8 cellular contexts compared by ENCODE assay signal in genomic region chr11:63639195-63639832, GRCh38. TPM values are rescaled to one million over a fixed set of nuclear protein-coding genes. Genes with fewer than 3 reads are reported as not detected.
A peak's percentile ranks its signal among the peaks of the same experiment; 100 is the strongest.
DNase-seq lines count a peak whose midpoint lies in the region; ATAC-seq and TF ChIP-seq lines count a peak whose summit lies in the region.

No MANE protein-coding gene starts in this region.

- no peaks in the 10 kb centered on the region for H3K27me3 ChIP-seq in CD4-positive, alpha-beta memory T cell (ENCODE audit: insufficient read depth, low read length)

- peak; percentile 33 for TF ChIP-seq CTCF in MCF 10A (IDR thresholded peaks at IDR 0.05; ENCODE audit: unreplicated experiment)

- H3K9me3 ChIP-seq in CD4-positive, alpha-beta memory T cell (ENCODE audit: control insufficient read depth in 1 of 2, low read length in 2 of 2), result no peaks in the 10 kb centered on the region

- peak in 3 of 5 donors; percentile 9 to 20 (median 11) for DNase-seq in CD4-positive, alpha-beta memory T cell
- DNase-seq in KG1 (lab: John Stamatoyannopoulos, UW), result peak; percentile 19
- no peak for DNase-seq in MCF 10A (ENCODE audit: unreplicated experiment)
- DNase-seq in midbrain (lab: John Stamatoyannopoulos, UW), result peak; percentile 13
- DNase-seq in NCI-H2029 treated with DMSO at 0.1 percent for 48 hours (lab: John Stamatoyannopoulos, UW), result no peak
- no peak for DNase-seq in head of caudate nucleus

- H3K4me1 Mint-ChIP-seq in CD4-positive, alpha-beta memory T cell, result peaks cover 10 to 24% (median 13%) of the 10 kb centered on the region in 4 donors
- peaks cover 6% of the 10 kb centered on the region for H3K4me1 Mint-ChIP-seq in MCF 10A (ENCODE audit: insufficient read depth, unreplicated experiment)

- BruUV-seq in MCF 10A (replicated peaks; lab: Mats Ljungman, UMichigan), result no TSS peak

- no peak overlapping the region for H3K27ac ChIP-seq in CD4-positive, alpha-beta memory T cell (ENCODE audit: low read depth, low read length)

- peaks cover 35 to 48% of the 10 kb centered on the region in 2 donors for H3K36me3 Mint-ChIP-seq in CD4-positive, alpha-beta memory T cell
- peaks cover 82% of the 10 kb centered on the region for H3K36me3 Mint-ChIP-seq in MCF 10A (ENCODE audit: insufficient read depth, unreplicated experiment)

- H3K27ac Mint-ChIP-seq in CD4-positive, alpha-beta memory T cell, result peak overlapping the region in 4 of 7 donors; percentile 14 to 91 (median 47)
- H3K27ac Mint-ChIP-seq in MCF 10A (ENCODE audit: low read depth, unreplicated experiment), result no peak overlapping the region

- intact Hi-C loops in CD4-positive, alpha-beta memory T cell (cut with micrococcal nuclease), result loop anchor here (1.0 to 5.0 kb wide), 2 partner anchors 99 to 102 kb away; partner anchors contain the start of gene PLAAT4
- intact Hi-C loops in MCF 10A (cut with micrococcal nuclease), result loop anchor here (1.0 to 10.0 kb wide), 2 partner anchors 99 to 305 kb away; no protein-coding TSS in a partner anchor
- intact Hi-C loops in head of caudate nucleus (cut with DNase I), result loop anchor here (5.0 kb wide), 2 partner anchors 147 to 162 kb away; partner anchors contain the start of gene PLAAT5

- H3K4me1 ChIP-seq in CD4-positive, alpha-beta memory T cell (ENCODE audit: insufficient read depth, low read length), result no peaks in the 10 kb centered on the region

- H3K4me3 ChIP-seq in CD4-positive, alpha-beta memory T cell (ENCODE audit: low read length in 2 of 2), result no peak overlapping the region

- POLR2A ChIA-PET in CD4-positive, alpha-beta memory T cell (lab: Charles Lee; ENCODE audit: partially characterized antibody), result interaction anchor here (1.0 kb wide), 1 partner anchor 32 kb away, joined by 3 read pairs; no protein-coding TSS in a partner anchor
- POLR2A ChIA-PET in MCF 10A (lab: Yijun Ruan, JAX), result interaction anchor here (1.0 to 2.0 kb wide), 6 partner anchors 24 to 160 kb away, joined by 3 to 8 read pairs (median 4); partner anchors contain the start of genes ATL3 and RTN3

- peaks cover 26% of the 10 kb centered on the region for H3K36me3 ChIP-seq in CD4-positive, alpha-beta memory T cell (ENCODE audit: insufficient read depth, low read length)

- H3K27me3 Mint-ChIP-seq in CD4-positive, alpha-beta memory T cell, result no peaks in the 10 kb centered on the region
- no peaks in the 10 kb centered on the region for H3K27me3 Mint-ChIP-seq in MCF 10A (ENCODE audit: insufficient read depth, unreplicated experiment)

- ATAC-seq in GM19467 (IDR thresholded peaks at IDR 0.05; ENCODE audit: unreplicated experiment) (no peak), GM21737 (IDR thresholded peaks at IDR 0.05; ENCODE audit: unreplicated experiment) (no peak)

- no peak overlapping the region for H3K4me3 Mint-ChIP-seq in CD4-positive, alpha-beta memory T cell
- H3K4me3 Mint-ChIP-seq in MCF 10A (ENCODE audit: unreplicated experiment), result no peak overlapping the region

- CTCF ChIA-PET in CD4-positive, alpha-beta memory T cell (lab: Charles Lee; ENCODE audit: partially characterized antibody), result interaction anchor here (0.7 to 8.6 kb wide), 19 partner anchors 10 to 616 kb away, joined by 3 to 191 read pairs (median 4); partner anchors contain the start of genes ATL3, LGALS12, PLAAT4 and ZFTA
- CTCF ChIA-PET in MCF 10A (lab: Yijun Ruan, JAX), result interaction anchor here (0.6 to 10.4 kb wide), 27 partner anchors 13 to 729 kb away, joined by 3 to 160 read pairs (median 3); no protein-coding TSS in a partner anchor

- H3K9me3 Mint-ChIP-seq in CD4-positive, alpha-beta memory T cell, result no peaks in the 10 kb centered on the region
- no peaks in the 10 kb centered on the region for H3K9me3 Mint-ChIP-seq in MCF 10A (ENCODE audit: unreplicated experiment)

RNA-seq across cellular contexts. Expression of gene PLAAT3, which starts 25.1 kb away (rescaled TPM):
- total RNA-seq in CD4-positive, alpha-beta memory T cell, result 1 to 10 TPM; 3.6 to 4.7 TPM
- polyA plus RNA-seq in CD4-positive, alpha-beta memory T cell, result 1 to 10 TPM; 7.4 to 9.2 TPM
- total RNA-seq in MCF 10A (2022), result 3.6 and 3.9 TPM in 2 replicates

RNA-seq across cellular contexts. Expression of gene ATL3, which starts 31.9 kb away (rescaled TPM):
- total RNA-seq in CD4-positive, alpha-beta memory T cell, result 10 to 100 TPM; 40.4 to 43.3 TPM
- polyA plus RNA-seq in CD4-positive, alpha-beta memory T cell, result 10 to 100 TPM; 22.2 to 29.3 TPM
- total RNA-seq in MCF 10A (2022), result 74.0 and 77.1 TPM in 2 replicates

RNA-seq across cellular contexts. Expression of gene RTN3, which starts 42.0 kb away (rescaled TPM):
- 10 to 100 TPM; 41.7 to 41.8 TPM for total RNA-seq in CD4-positive, alpha-beta memory T cell
- polyA plus RNA-seq in CD4-positive, alpha-beta memory T cell, result 10 to 100 TPM; 43.9 to 72.9 TPM
- 95.4 and 129 TPM in 2 replicates for total RNA-seq in MCF 10A (2022)

Comparison
In these comparisons a context has a peak if more than half of its experiments do, and no peak if none do; other contexts are left out.
1. DNase-seq: peak in CD4-positive, alpha-beta memory T cell (3 of 5), KG1 (single experiment) and midbrain (single experiment); none in MCF 10A (single experiment), NCI-H2029 treated with DMSO at 0.1 percent for 48 hours (single experiment) and head of caudate nucleus (0 of 42).